1 cellular context compared by ENCODE assay signal in the genomic region with DNA sequence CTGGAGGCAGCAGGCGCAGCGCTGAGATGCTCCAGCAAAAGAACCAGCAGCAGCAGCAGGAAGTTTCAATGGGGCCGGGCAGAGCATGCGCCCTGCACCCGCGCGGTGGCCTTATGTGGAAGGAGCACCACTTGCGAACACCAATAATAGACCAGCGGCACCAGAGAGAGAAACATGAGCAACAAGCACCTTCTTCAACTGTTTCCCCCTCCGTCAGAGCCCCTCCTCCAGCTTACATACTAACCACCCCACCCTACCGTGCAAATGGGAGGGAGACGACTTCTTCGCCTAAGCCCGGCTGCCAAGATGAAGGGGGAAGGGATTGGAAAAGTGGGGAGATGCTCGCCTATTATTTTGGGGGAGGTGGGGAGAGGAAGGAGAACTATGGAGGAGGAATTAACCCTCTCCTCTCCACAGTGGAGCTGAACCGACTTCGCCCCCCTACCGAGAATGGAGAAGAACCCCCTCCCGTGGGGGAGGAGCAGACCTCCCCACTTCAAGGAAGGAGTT.
A peak's percentile ranks its signal among the peaks of the same experiment; 100 is the strongest.
TF ChIP-seq lines count a peak whose summit lies in the region.

No MANE protein-coding gene starts in this region.

TF ChIP-seq in HEK293, 187 proteins besides CTCF, POLR2A, EP300 and RAD21 (continued from another document):
- TF ChIP-seq ZNF670 (tag by site-specific recombination; IDR thresholded peaks at IDR 0.05; ENCODE audit: low read depth) (no peak), ZNF514 (tag by site-specific recombination; IDR thresholded peaks at IDR 0.05) (no peak), ZNF350 (tag by site-specific recombination; IDR thresholded peaks at IDR 0.05) (no peak), SCRT2 (tag by site-specific recombination; IDR thresholded peaks at IDR 0.05) (peak; percentile 96), ZIC2 (tag by site-specific recombination; IDR thresholded peaks at IDR 0.05) (peak; percentile 11), ZNF654 (tag by site-specific recombination; IDR thresholded peaks at IDR 0.05; ENCODE audit: low read depth) (no peak), ZNF23 (tag by site-specific recombination; IDR thresholded peaks at IDR 0.05; ENCODE audit: borderline replicate concordance) (no peak), ZEB2 (tag by site-specific recombination; IDR thresholded peaks at IDR 0.05) (peak; percentile 68; the same call in 1 of the 2 replicates), ZNF791 (tag by site-specific recombination; IDR thresholded peaks at IDR 0.05) (no peak), ZNF677 (tag by site-specific recombination; IDR thresholded peaks at IDR 0.05) (no peak), ZNF423 (tag by site-specific recombination; IDR thresholded peaks at IDR 0.05) (0 out of 2 replicates have a peak, but pooled peaks have one; percentile 9), ZNF416 (tag by site-specific recombination; IDR thresholded peaks at IDR 0.05) (no peak), ZNF211 (tag by site-specific recombination; IDR thresholded peaks at IDR 0.05; ENCODE audit: low read depth) (no peak), SCRT1 (tag by site-specific recombination; IDR thresholded peaks at IDR 0.05; ENCODE audit: borderline replicate concordance) (peak; percentile 76), ZXDB (tag by site-specific recombination; IDR thresholded peaks at IDR 0.05) (peak; percentile 42; the same call in 1 of the 2 replicates), ZNF600 (tag by site-specific recombination; IDR thresholded peaks at IDR 0.05) (no peak), ZNF184 (tag by site-specific recombination; IDR thresholded peaks at IDR 0.05) (peak; percentile 39; the same call in 1 of the 2 replicates), ZNF548 (tag by site-specific recombination; IDR thresholded peaks at IDR 0.05) (no peak), YY1 (tag by site-specific recombination; IDR thresholded peaks at IDR 0.05) (no peak)
- TF ChIP-seq, protein P1, sequence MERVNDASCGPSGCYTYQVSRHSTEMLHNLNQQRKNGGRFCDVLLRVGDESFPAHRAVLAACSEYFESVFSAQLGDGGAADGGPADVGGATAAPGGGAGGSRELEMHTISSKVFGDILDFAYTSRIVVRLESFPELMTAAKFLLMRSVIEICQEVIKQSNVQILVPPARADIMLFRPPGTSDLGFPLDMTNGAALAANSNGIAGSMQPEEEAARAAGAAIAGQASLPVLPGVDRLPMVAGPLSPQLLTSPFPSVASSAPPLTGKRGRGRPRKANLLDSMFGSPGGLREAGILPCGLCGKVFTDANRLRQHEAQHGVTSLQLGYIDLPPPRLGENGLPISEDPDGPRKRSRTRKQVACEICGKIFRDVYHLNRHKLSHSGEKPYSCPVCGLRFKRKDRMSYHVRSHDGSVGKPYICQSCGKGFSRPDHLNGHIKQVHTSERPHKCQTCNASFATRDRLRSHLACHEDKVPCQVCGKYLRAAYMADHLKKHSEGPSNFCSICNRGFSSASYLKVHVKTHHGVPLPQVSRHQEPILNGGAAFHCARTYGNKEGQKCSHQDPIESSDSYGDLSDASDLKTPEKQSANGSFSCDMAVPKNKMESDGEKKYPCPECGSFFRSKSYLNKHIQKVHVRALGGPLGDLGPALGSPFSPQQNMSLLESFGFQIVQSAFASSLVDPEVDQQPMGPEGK (tag by site-specific recombination; IDR thresholded peaks at IDR 0.05): no peak
